In genomic region chr12:111596985-111597730, GRCh38 we compare ENCODE assay signal across 8 cellular contexts. TPM values are rescaled to one million over a fixed set of nuclear protein-coding genes. Genes with fewer than 3 reads are reported as not detected.
A peak's percentile ranks its signal among the peaks of the same experiment; 100 is the strongest.
DNase-seq lines count a peak whose midpoint lies in the region; ATAC-seq and TF ChIP-seq lines count a peak whose summit lies in the region.

No MANE protein-coding gene starts in this region.

- no peak overlapping the region for H3K4ac ChIP-seq in neuronal stem cell (ENCODE audit: low read length)

- peak overlapping the region; percentile 95 for H3K4me3 Mint-ChIP-seq in CD8-positive, alpha-beta T cell
- peak overlapping the region; percentile 93 for H3K4me3 Mint-ChIP-seq in HFFc6
- peak overlapping the region; percentile 87 for H3K4me3 Mint-ChIP-seq in activated naive CD8-positive, alpha-beta T cell treated with anti-CD3 and anti-CD28 coated beads for 36 hours

- CTCF ChIA-PET in CD8-positive, alpha-beta T cell (lab: Charles Lee): interaction anchor here (0.5 kb wide), 1 partner anchor 95 kb away, joined by 3 read pairs; no protein-coding TSS in a partner anchor

- no peak overlapping the region for H3K18ac ChIP-seq in neuronal stem cell (ENCODE audit: low read length)

- POLR2A ChIA-PET in CD8-positive, alpha-beta T cell (lab: Charles Lee): no interaction called here

- H3K27me3 ChIP-seq in CD8-positive, alpha-beta T cell (ENCODE audit: insufficient read depth, low read length): no peaks in the 10 kb centered on the region
- H3K27me3 ChIP-seq in OCI-LY1 (ENCODE audit: insufficient read depth, low read length) (no peaks in the 10 kb centered on the region), neuronal stem cell (ENCODE audit: control insufficient read depth in 3 of 3, insufficient read depth in 3 of 3, low read depth in 1 of 3, low read length in 3 of 3) (no peaks in the 10 kb centered on the region)

- peaks cover 6% of the 10 kb centered on the region for H3K36me3 Mint-ChIP-seq in CD8-positive, alpha-beta T cell
- H3K36me3 Mint-ChIP-seq in HFFc6 (ENCODE audit: low read depth): peaks cover 15% of the 10 kb centered on the region
- H3K36me3 Mint-ChIP-seq in activated naive CD8-positive, alpha-beta T cell treated with anti-CD3 and anti-CD28 coated beads for 36 hours: peaks cover 2% of the 10 kb centered on the region

- TF ChIP-seq CTCF in CD8-positive, alpha-beta T cell (IDR thresholded peaks at IDR 0.05): no peak
- TF ChIP-seq CTCF in HFFc6 (IDR thresholded peaks at IDR 0.05) (no peak), OCI-LY1 (IDR thresholded peaks at IDR 0.05; ENCODE audit: low read length) (no peak)

- no peaks in the 10 kb centered on the region for H3K9me3 ChIP-seq in CD8-positive, alpha-beta T cell (ENCODE audit: low read length)
- H3K9me3 ChIP-seq in OCI-LY1 (ENCODE audit: low read length) (no peaks in the 10 kb centered on the region), neuronal stem cell (replicated peaks in 1 of 2; ENCODE audit: control insufficient read depth in 2 of 2, insufficient read depth in 1 of 2, low read depth in 1 of 2, low read length in 2 of 2) (peaks cover 0 to 4% of the 10 kb centered on the region in 2 donors)

- peak in 3 of 7 experiments; percentile 22 to 51 (median 23) for DNase-seq in CD8-positive, alpha-beta T cell
- DNase-seq in HFFc6 (peak; percentile 50), glomerular visceral epithelial cell (ENCODE audit: extremely low spot score) (peak; percentile 62), neuronal stem cell (ENCODE audit: low spot score) (peak; percentile 30)
- DNase-seq in activated naive CD8-positive, alpha-beta T cell treated with anti-CD3 and anti-CD28 coated beads for 36 hours: peak; percentile 19

- H3K23ac ChIP-seq in neuronal stem cell (ENCODE audit: low read depth, low read length, poor library complexity): peak overlapping the region; percentile 11

- H4K91ac ChIP-seq in neuronal stem cell (ENCODE audit: low read depth, low read length, poor library complexity): no peak overlapping the region

- peak overlapping the region; percentile 92 for H3K4me2 ChIP-seq in OCI-LY1 (ENCODE audit: low read length)
- peak overlapping the region; percentile 78 for H3K4me2 ChIP-seq in neuronal stem cell (ENCODE audit: insufficient read depth, low read length, poor library complexity, severe bottlenecking)

- peak overlapping the region; percentile 77 for H3K4me3 ChIP-seq in CD8-positive, alpha-beta T cell (ENCODE audit: low read depth, low read length)
- H3K4me3 ChIP-seq in OCI-LY1 (ENCODE audit: low read depth, low read length, poor library complexity, severe bottlenecking) (peak overlapping the region; percentile 98), neuronal stem cell (ENCODE audit: low read length in 2 of 2) (peak overlapping the region; percentile 63 to 98)

- intact Hi-C loops in CD8-positive, alpha-beta T cell (cut with DNase I, micrococcal nuclease): loop anchor here (5.0 to 10.0 kb wide), 3 partner anchors 192 to 1885 kb away; partner anchors contain the start of genes FAM222A (in 1 of the 2), PPP1CC (in 1 of the 2) and SH2B3 (in 1 of the 2)

- H3K9me3 Mint-ChIP-seq in CD8-positive, alpha-beta T cell: no peaks in the 10 kb centered on the region
- no peaks in the 10 kb centered on the region for H3K9me3 Mint-ChIP-seq in HFFc6
- no peaks in the 10 kb centered on the region for H3K9me3 Mint-ChIP-seq in activated naive CD8-positive, alpha-beta T cell treated with anti-CD3 and anti-CD28 coated beads for 36 hours

- ATAC-seq in CD8-positive, alpha-beta T cell: no peak
- ATAC-seq in HG03108 (IDR thresholded peaks at IDR 0.05; ENCODE audit: unreplicated experiment) (no peak), GM19463 (IDR thresholded peaks at IDR 0.05; ENCODE audit: unreplicated experiment) (no peak)

- H4K20me1 ChIP-seq in OCI-LY1 (ENCODE audit: insufficient read depth, low read length): no peaks in the 10 kb centered on the region

- peaks cover 20% of the 10 kb centered on the region for H3K4me1 ChIP-seq in CD8-positive, alpha-beta T cell (ENCODE audit: insufficient read depth, low read length)
- peaks cover 39% of the 10 kb centered on the region for H3K4me1 ChIP-seq in OCI-LY1 (ENCODE audit: insufficient read depth, low read length, severe bottlenecking)
- peaks cover 0 to 15% of the 10 kb centered on the region in 2 donors for H3K4me1 ChIP-seq in neuronal stem cell (ENCODE audit: control insufficient read depth in 2 of 2, insufficient read depth in 1 of 2, low read depth in 1 of 2, low read length in 2 of 2)

- H3K14ac ChIP-seq in neuronal stem cell (ENCODE audit: low read length): no peak overlapping the region

- H3K9me2 ChIP-seq in OCI-LY1 (ENCODE audit: low read depth, low read length): no peaks in the 10 kb centered on the region

- H3F3A ChIP-seq in OCI-LY1 (ENCODE audit: insufficient read depth, low read length): no peaks in the 10 kb centered on the region

- H3K79me1 ChIP-seq in neuronal stem cell (ENCODE audit: low read depth, low read length): peaks cover 14% of the 10 kb centered on the region

- H2BK15ac ChIP-seq in neuronal stem cell (ENCODE audit: low read length): no peak overlapping the region

- H3K27ac Mint-ChIP-seq in CD8-positive, alpha-beta T cell: peak overlapping the region; percentile 88
- peak overlapping the region; percentile 89 for H3K27ac Mint-ChIP-seq in HFFc6
- H3K27ac Mint-ChIP-seq in activated naive CD8-positive, alpha-beta T cell treated with anti-CD3 and anti-CD28 coated beads for 36 hours: peak overlapping the region; percentile 73

- H3K9ac ChIP-seq in OCI-LY1 (ENCODE audit: low read length): peak overlapping the region; percentile 91
- H3K9ac ChIP-seq in neuronal stem cell (ENCODE audit: low read depth, low read length, poor library complexity): peak overlapping the region; percentile 98

- peaks cover 48% of the 10 kb centered on the region for H3K4me1 Mint-ChIP-seq in CD8-positive, alpha-beta T cell (ENCODE audit: low read depth)
- peaks cover 50% of the 10 kb centered on the region for H3K4me1 Mint-ChIP-seq in HFFc6 (ENCODE audit: low read depth)
- H3K4me1 Mint-ChIP-seq in activated naive CD8-positive, alpha-beta T cell treated with anti-CD3 and anti-CD28 coated beads for 36 hours: peaks cover 27% of the 10 kb centered on the region

- no peak overlapping the region for H2AK5ac ChIP-seq in neuronal stem cell (ENCODE audit: low read depth, low read length)

- no peak overlapping the region for H2BK120ac ChIP-seq in neuronal stem cell (ENCODE audit: low read depth, low read length)

- WGBS in neuronal stem cell (ENCODE audit: extremely low coverage in 2 of 2, insufficient read length in 2 of 2, insufficient replicate concordance in 1 of 2), 2 donors: no CpG with 5 or more reads among the region's 27 CpGs

- no peaks in the 10 kb centered on the region for H3K36me3 ChIP-seq in CD8-positive, alpha-beta T cell (ENCODE audit: insufficient read depth, low read length)
- H3K36me3 ChIP-seq in OCI-LY1 (ENCODE audit: insufficient read depth, low read length): no peaks in the 10 kb centered on the region
- peaks cover 0 to 10% of the 10 kb centered on the region in 2 donors for H3K36me3 ChIP-seq in neuronal stem cell (replicated peaks in 1 of 2; ENCODE audit: control insufficient read depth in 2 of 2, insufficient read depth in 2 of 2, low read length in 2 of 2)

- H3K27ac ChIP-seq in CD8-positive, alpha-beta T cell (ENCODE audit: low read depth, low read length): peak overlapping the region; percentile 25
- H3K27ac ChIP-seq in OCI-LY1 (ENCODE audit: low read depth, low read length, poor library complexity, severe bottlenecking) (peak overlapping the region; percentile 47), neuronal stem cell (replicated peaks; ENCODE audit: low read length) (no peak overlapping the region)

- H3K27me3 Mint-ChIP-seq in CD8-positive, alpha-beta T cell (ENCODE audit: low read depth): no peaks in the 10 kb centered on the region
- peaks cover 3% of the 10 kb centered on the region; the same call in 1 of the 2 replicates for H3K27me3 Mint-ChIP-seq in HFFc6 (ENCODE audit: insufficient read depth)
- H3K27me3 Mint-ChIP-seq in activated naive CD8-positive, alpha-beta T cell treated with anti-CD3 and anti-CD28 coated beads for 36 hours: no peaks in the 10 kb centered on the region

- peaks cover 59% of the 10 kb centered on the region for H3K79me2 ChIP-seq in OCI-LY1 (ENCODE audit: insufficient read depth, low read length)

- H2BK12ac ChIP-seq in neuronal stem cell (ENCODE audit: low read length): no peak overlapping the region

- no peak overlapping the region for H4K8ac ChIP-seq in neuronal stem cell (ENCODE audit: low read depth, low read length)

- H2AFZ ChIP-seq in OCI-LY1 (ENCODE audit: low read length): no peak overlapping the region
- H2AFZ ChIP-seq in neuronal stem cell (ENCODE audit: low read length): peak overlapping the region; percentile 99

- peak overlapping the region; percentile 100 for H2BK5ac ChIP-seq in neuronal stem cell (ENCODE audit: low read length)

RNA-seq across cellular contexts. Expression of gene ATXN2, which starts 2.0 kb away (rescaled TPM):
- total RNA-seq in CD8-positive, alpha-beta T cell: 10 to 100 TPM; 16.2 to 16.8 TPM
- total RNA-seq in HFFc6 (2021; fragmentation: NEBNext Ultra II Directional; extraction: Animal tissue kit (Norgen Biotek cat#: 25700)): 100 to 1,000 TPM in 1 of 6 experiments, 10 to 100 TPM in 5; 80.7 to 110 (median 91.9) TPM
- total RNA-seq in activated naive CD8-positive, alpha-beta T cell treated with anti-CD3 and anti-CD28 coated beads for 36 hours: 10 to 100 TPM; 24.8 to 30.8 TPM
- 45.8 TPM for polyA plus RNA-seq in neuronal stem cell (2013, experiment 1 of 2)
- 44.3 TPM for polyA plus RNA-seq in neuronal stem cell (2013, experiment 2 of 2)
